8 cellular contexts compared by ENCODE assay signal in genomic region chr3:132660745-132661067, GRCh38. TPM values are rescaled to one million over a fixed set of nuclear protein-coding genes. Genes with fewer than 3 reads are reported as not detected.
DNase-seq lines count a peak whose midpoint lies in the region; TF ChIP-seq lines count a peak whose summit lies in the region.

No MANE protein-coding gene starts in this region.

- H3K36me3 ChIP-seq in Caco-2 (ENCODE audit: control insufficient read depth, insufficient read depth, low read length), result no peaks in the 10 kb centered on the region
- no peaks in the 10 kb centered on the region for H3K36me3 ChIP-seq in GM23248 (ENCODE audit: low read depth)
- no peaks in the 10 kb centered on the region for H3K36me3 ChIP-seq in OCI-LY3 (replicated peaks; ENCODE audit: low read depth, low read length)

- POLR2A ChIA-PET in Caco-2 (lab: Charles Lee), result no interaction called here

- peak overlapping the region; percentile 94 for H3K9ac ChIP-seq in GM23248
- H3K9ac ChIP-seq in OCI-LY3 (ENCODE audit: low read length), result peak overlapping the region; percentile 87

- peak overlapping the region; percentile 97 for H2AFZ ChIP-seq in GM23248
- H2AFZ ChIP-seq in OCI-LY3 (ENCODE audit: low read depth, low read length), result peak overlapping the region; percentile 89

- H3K9me3 ChIP-seq in Caco-2, result no peaks in the 10 kb centered on the region
- H3K9me3 ChIP-seq in GM23248 (ENCODE audit: low read depth), result no peaks in the 10 kb centered on the region
- no peaks in the 10 kb centered on the region for H3K9me3 ChIP-seq in OCI-LY3 (ENCODE audit: insufficient read depth, low read length)

- no TSS peak for BruUV-seq in Caco-2 (replicated peaks; lab: Mats Ljungman, UMichigan)

- in situ Hi-C loops in GM23248 (cut with MboI), result no loop called here

- CTCF ChIA-PET in Caco-2 (lab: Charles Lee), result no interaction called here

- H3K4me3 ChIP-seq in Caco-2 (ENCODE audit: low read depth, low read length), result peak overlapping the region; percentile 97
- H3K4me3 ChIP-seq in GM23248, result peak overlapping the region; percentile 94
- peak overlapping the region; percentile 92 for H3K4me3 ChIP-seq in OCI-LY3 (ENCODE audit: low read length)

- no peaks in the 10 kb centered on the region; the same call in 1 of the 2 replicates for H4K20me1 ChIP-seq in GM23248 (ENCODE audit: insufficient read depth)
- H4K20me1 ChIP-seq in OCI-LY3 (ENCODE audit: insufficient read depth, low read length), result peaks cover 23% of the 10 kb centered on the region; the same call in 1 of the 2 replicates

- H3K27ac ChIP-seq in GM23248, result peak overlapping the region; percentile 96
- H3K27ac ChIP-seq in OCI-LY3 (ENCODE audit: low read length), result peak overlapping the region; percentile 54

- H3K4me3 Mint-ChIP-seq in Caco-2 (ENCODE audit: unreplicated experiment) (peak overlapping the region; percentile 97), endothelial cell (ENCODE audit: unreplicated experiment) (peak overlapping the region; percentile 97)

- H3K27me3 ChIP-seq in Caco-2 (replicated peaks; ENCODE audit: control insufficient read depth, insufficient read depth, low read length) (no peaks in the 10 kb centered on the region), GM23248 (replicated peaks; ENCODE audit: insufficient read depth) (no peaks in the 10 kb centered on the region), OCI-LY3 (ENCODE audit: low read depth, low read length) (no peaks in the 10 kb centered on the region)

- H3K4me1 Mint-ChIP-seq in Caco-2 (ENCODE audit: low read depth, unreplicated experiment) (peaks cover 29% of the 10 kb centered on the region), endothelial cell (ENCODE audit: unreplicated experiment) (peaks cover 57% of the 10 kb centered on the region)

- H3K9me3 Mint-ChIP-seq in Caco-2 (ENCODE audit: unreplicated experiment) (no peaks in the 10 kb centered on the region), endothelial cell (ENCODE audit: unreplicated experiment) (no peaks in the 10 kb centered on the region)

- peaks cover 12% of the 10 kb centered on the region for H3F3A ChIP-seq in GM23248 (ENCODE audit: insufficient read depth)

- no peaks in the 10 kb centered on the region for H3K9me2 ChIP-seq in GM23248 (ENCODE audit: insufficient read depth)

- peak overlapping the region; percentile 88 for H3K4me2 ChIP-seq in GM23248 (ENCODE audit: unreplicated experiment)
- H3K4me2 ChIP-seq in OCI-LY3 (ENCODE audit: low read length), result peak overlapping the region; percentile 78

- H3K36me3 Mint-ChIP-seq in Caco-2 (ENCODE audit: insufficient read depth, unreplicated experiment), result peaks cover 11% of the 10 kb centered on the region
- no peaks in the 10 kb centered on the region for H3K36me3 Mint-ChIP-seq in endothelial cell (ENCODE audit: low read depth, unreplicated experiment)

- intact Hi-C loops in Caco-2 (cut with micrococcal nuclease; ENCODE audit: unreplicated experiment), result no loop called here

- peaks cover 39% of the 10 kb centered on the region for H3K4me1 ChIP-seq in Caco-2
- H3K4me1 ChIP-seq in GM23248 (ENCODE audit: insufficient read depth), result peaks cover 34% of the 10 kb centered on the region
- peaks cover 19% of the 10 kb centered on the region for H3K4me1 ChIP-seq in OCI-LY3 (ENCODE audit: low read length)

- no peak for DNase-seq in Caco-2
- DNase-seq in GM23248, result peak; percentile 71
- no peak for DNase-seq in endothelial cell (ENCODE audit: low spot score)
- peak; percentile 27 for DNase-seq in myocyte (ENCODE audit: low read depth)
- DNase-seq in NAMALWA (ENCODE audit: low spot score), result no peak
- no peak for DNase-seq in stimulated activated CD4-positive, alpha-beta T cell treated with anti-CD3 and anti-CD28 coated beads, Interleukin-4, amount 100 ng/mL, for 4 hours
- no peak for DNase-seq in GM20000 (ENCODE audit: low spot score)

- TF ChIP-seq CTCF in Caco-2 (IDR thresholded peaks at IDR 0.05; ENCODE audit: insufficient read depth in 1 of 2, low read depth in 1 of 2, low read length in 1 of 2, severe bottlenecking in 1 of 2, unreplicated experiment in 1 of 2) (no peak), OCI-LY3 (IDR thresholded peaks at IDR 0.05; ENCODE audit: low read depth, low read length) (no peak), endothelial cell (IDR thresholded peaks at IDR 0.05; ENCODE audit: unreplicated experiment) (no peak), GM20000 (IDR thresholded peaks at IDR 0.05; ENCODE audit: extremely low read depth, missing control alignments) (no peak)

- peaks cover 88% of the 10 kb centered on the region for H3K79me2 ChIP-seq in GM23248 (ENCODE audit: insufficient read depth)
- H3K79me2 ChIP-seq in OCI-LY3 (ENCODE audit: low read length), result peaks cover 69% of the 10 kb centered on the region

- 1% methylated on average over 11 of the region's 11 CpGs for WGBS in GM23248 (ENCODE audit: low coverage in 1 of 2, low lambda C conversion rate in 2 of 2, missing lambda C conversion rate in 2 of 2), 2 experiments

- H3K27me3 Mint-ChIP-seq in Caco-2 (ENCODE audit: insufficient read depth, unreplicated experiment) (no peaks in the 10 kb centered on the region), endothelial cell (ENCODE audit: unreplicated experiment) (no peaks in the 10 kb centered on the region)

- peak overlapping the region; percentile 99 for H3K27ac Mint-ChIP-seq in Caco-2 (ENCODE audit: unreplicated experiment)
- peak overlapping the region; percentile 89 for H3K27ac Mint-ChIP-seq in endothelial cell (ENCODE audit: unreplicated experiment)

RNA-seq across cellular contexts. Expression of gene UBA5, which starts 0.6 kb away (rescaled TPM):
- 42.1 and 47.6 TPM in 2 replicates for total RNA-seq in Caco-2 (2022)
- 46.3 and 61.2 TPM in 2 replicates for total RNA-seq in GM23248 (2014; rRNA removed; shearing (Covaris generic))
- polyA plus RNA-seq in GM23248 (2016; fragmentation: Nextera tagmentation; extraction: Ambion mirVana), result 48.1 and 58.3 TPM in 2 replicates
- 53.5 TPM for total RNA-seq in endothelial cell (ENCODE audit: unreplicated experiment)
- 29.7 and 42.9 TPM in 2 replicates for total RNA-seq in myocyte
- 18.8 TPM for polyA plus RNA-seq in myocyte (2012)

RNA-seq across cellular contexts. Expression of gene ACAD11, which starts 1.1 kb away (rescaled TPM):
- 25.8 and 33.0 TPM in 2 replicates for total RNA-seq in Caco-2 (2022)
- total RNA-seq in GM23248 (2014; rRNA removed; shearing (Covaris generic)), result 17.3 and 17.5 TPM in 2 replicates
- polyA plus RNA-seq in GM23248 (2016; fragmentation: Nextera tagmentation; extraction: Ambion mirVana), result 15.6 and 19.3 TPM in 2 replicates
- total RNA-seq in endothelial cell (ENCODE audit: unreplicated experiment), result 20.0 TPM
- 13.6 and 22.8 TPM in 2 replicates for total RNA-seq in myocyte
- 15.2 TPM for polyA plus RNA-seq in myocyte (2012)

Comparison
In these comparisons a context has a peak if more than half of its experiments do, and no peak if none do; other contexts are left out.
1. DNase-seq: peak in GM23248 (single experiment) and myocyte (single experiment); none in Caco-2 (0 of 2), endothelial cell (single experiment), NAMALWA (single experiment), stimulated activated CD4-positive, alpha-beta T cell treated with anti-CD3 and anti-CD28 coated beads, Interleukin-4, amount 100 ng/mL, for 4 hours (0 of 2) and GM20000 (single experiment).
2. Peak in every context shown above with its lines, with median percentiles within 50 percentile points of each other: H3K4me3 ChIP-seq.